3 cellular contexts compared by ENCODE assay signal in genomic region chr7:112058654-112059053, GRCh38.
TF ChIP-seq lines count a peak whose summit lies in the region.

No MANE protein-coding gene starts in this region.

TF ChIP-seq in A549, 52 proteins besides CTCF, POLR2A, EP300 and RAD21 (continued from another document):
- no peak for TF ChIP-seq MAX (IDR thresholded peaks at IDR 0.05)
- TF ChIP-seq SREBF2 (IDR thresholded peaks at IDR 0.05) = no peak
- TF ChIP-seq MYC (IDR thresholded peaks at IDR 0.05; ENCODE audit: borderline replicate concordance, low read length) = no peak
- TF ChIP-seq CBX8 (IDR thresholded peaks at IDR 0.05) = no peak
- no peak for TF ChIP-seq PBX3 (IDR thresholded peaks at IDR 0.05)
- no peak for TF ChIP-seq REST (IDR thresholded peaks at IDR 0.05)
- TF ChIP-seq RCOR1 (IDR thresholded peaks at IDR 0.05; ENCODE audit: low read depth, low read length) = no peak
- no peak for TF ChIP-seq FOXS1 (CRISPR knock-in tag; IDR thresholded peaks at IDR 0.05)
- TF ChIP-seq JUNB (IDR thresholded peaks at IDR 0.05) = no peak
- no peak for TF ChIP-seq NFE2L2 (conservative IDR thresholded peaks at IDR 0.05; ENCODE audit: low read length)
- no peak for TF ChIP-seq ZSCAN20 (CRISPR knock-in tag; IDR thresholded peaks at IDR 0.05)
- TF ChIP-seq HDAC2 (IDR thresholded peaks at IDR 0.05) = no peak
- no peak for TF ChIP-seq CHD2 (IDR thresholded peaks at IDR 0.05; ENCODE audit: low read length, partially characterized antibody)
TF ChIP-seq in A549: peak in this region for 0.

TF ChIP-seq in GM23338, 12 proteins besides CTCF, POLR2A, EP300 and RAD21 (continued from another document):
- no peak for TF ChIP-seq ETS1 (IDR thresholded peaks at IDR 0.05)
- TF ChIP-seq ZNF331 (CRISPR knock-in tag; IDR thresholded peaks at IDR 0.05; ENCODE audit: low read depth) = no peak
- TF ChIP-seq POLR2AphosphoS5 (IDR thresholded peaks at IDR 0.05; ENCODE audit: low read depth) = no peak
- no peak for TF ChIP-seq ZNF114 (CRISPR knock-in tag; IDR thresholded peaks at IDR 0.05)
- no peak for TF ChIP-seq EZH2phosphoT487 (IDR thresholded peaks at IDR 0.05; ENCODE audit: unreplicated experiment)
- no peak for TF ChIP-seq JUNB (IDR thresholded peaks at IDR 0.05; ENCODE audit: unreplicated experiment)
- TF ChIP-seq REST (IDR thresholded peaks at IDR 0.05; ENCODE audit: unreplicated experiment) = no peak
- no peak for TF ChIP-seq ZNF462 (CRISPR knock-in tag; IDR thresholded peaks at IDR 0.05)

TF ChIP-seq in endothelial cell of umbilical vein, 7 proteins besides CTCF, POLR2A, EP300 and RAD21 (continued from another document):
- TF ChIP-seq POLR2AphosphoS5 (IDR thresholded peaks at IDR 0.05; ENCODE audit: insufficient read depth, low read depth, low read length) (no peak), EZH2 (IDR thresholded peaks at IDR 0.05; ENCODE audit: borderline replicate concordance, low read depth, low read length, severe bottlenecking) (no peak), JUN (IDR thresholded peaks at IDR 0.05; ENCODE audit: borderline replicate concordance, insufficient read depth, insufficient read length, low read depth) (no peak), MYC (IDR thresholded peaks at IDR 0.05; ENCODE audit: low read depth, low read length) (no peak), GATA2 (IDR thresholded peaks at IDR 0.05; ENCODE audit: insufficient read depth, insufficient read length, low read depth, low read length) (no peak)
